Comparison of ENCODE assay signal across 25 cellular contexts in the genomic region with DNA sequence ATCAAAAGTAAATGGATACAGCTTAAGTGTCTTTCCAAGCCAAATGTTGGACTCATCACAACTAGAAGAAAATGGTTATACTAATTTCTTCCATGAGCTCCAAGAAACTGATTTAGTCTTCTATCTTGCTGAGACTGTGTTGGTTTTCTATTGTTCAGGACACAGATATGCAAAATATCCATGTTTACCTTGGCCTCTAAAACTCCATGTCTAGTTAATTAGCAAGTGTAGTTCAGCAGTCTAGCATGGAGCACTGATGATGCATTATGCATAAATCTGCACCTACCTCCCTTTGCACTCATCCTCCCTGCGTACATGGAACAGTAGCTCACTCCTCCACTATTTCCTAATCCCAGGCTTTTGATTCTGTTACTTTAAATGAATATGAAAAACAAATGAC.
DNase-seq lines count a peak whose midpoint lies in the region; ATAC-seq and TF ChIP-seq lines count a peak whose summit lies in the region.
"Had no signal": no experiment of that assay in that cellular context is flagged by ENCODE, and none has a peak within 500 bp of the region (broad histone marks: within the 10 kb centered on the region; RNA-seq: fewer than 3 reads in every experiment).

No MANE protein-coding gene starts in this region.

- H3K4me1 ChIP-seq in MM.1S (ENCODE audit: low read length): no peaks in the 10 kb centered on the region
- H3K4me1 ChIP-seq: adrenal gland, spleen, tibial artery had no signal

- peak; percentile 63 for DNase-seq in A172 (ENCODE audit: low spot score)
- peak; percentile 66 for DNase-seq in GM04503 (ENCODE audit: low read depth)
- peak; percentile 78 for DNase-seq in amniotic epithelial cell (ENCODE audit: low read depth)
- DNase-seq in fibroblast of villous mesenchyme (ENCODE audit: low read depth): peak; percentile 86
- DNase-seq in T-helper 2 cell treated with Interferon-gamma antibody and Interleukin-4, amounts not matched to agents 5 μg/mL and 100 μg/mL, for 36 hours (ENCODE audit: low spot score): no peak
- DNase-seq in MM.1S: no peak
- no peak for DNase-seq in activated CD4-positive, alpha-beta memory T cell treated with anti-CD3 and anti-CD28 coated beads for 36 hours
- DNase-seq: activated effector memory CD4-positive, alpha-beta T cell treated with Interleukin-2 at 50 U/mL for 16 hours; adrenal gland; caudate nucleus; dermis blood vessel endothelial cell; H7; NCI-H2171; NCI-H524 treated with DMSO at 0.1 percent for 48 hours; nucleus accumbens; SK-N-SH; spleen; stimulated activated CD4-positive, alpha-beta T cell treated with anti-CD3 and anti-CD28 coated beads, Interleukin-4, amount 100 ng/mL, for 24 hours; stimulated activated naive CD8-positive, alpha-beta T cell treated with anti-CD3 and anti-CD28 coated beads, Interleukin-15, Interleukin-2, amounts not matched to agents 100 U/mL and 50 U/mL, for 24 hours; T-helper 9 cell; tibial artery had no signal

- H3K9me2 ChIP-seq in MM.1S (replicated peaks; ENCODE audit: insufficient read depth, low read length): no peaks in the 10 kb centered on the region
- H3K9me2 ChIP-seq: SK-N-SH had no signal

- no peaks in the 10 kb centered on the region for H3K27me3 Mint-ChIP-seq in T-helper 2 cell treated with Interferon-gamma antibody and Interleukin-4, amounts not matched to agents 5 μg/mL and 100 μg/mL, for 36 hours (ENCODE audit: low read depth)
- H3K27me3 Mint-ChIP-seq in activated CD4-positive, alpha-beta memory T cell treated with anti-CD3 and anti-CD28 coated beads for 36 hours: no peaks in the 10 kb centered on the region
- H3K27me3 Mint-ChIP-seq: memory B cell had no signal

- H3K9ac ChIP-seq in MM.1S (ENCODE audit: low read length): no peak overlapping the region
- H3K9ac ChIP-seq: SK-N-SH had no signal

- CTCF ChIA-PET in activated CD4-positive, alpha-beta memory T cell treated with anti-CD3 and anti-CD28 coated beads for 36 hours (lab: Charles Lee): no interaction called here

- no peaks in the 10 kb centered on the region for H3F3A ChIP-seq in MM.1S (ENCODE audit: insufficient read depth, low read length)

- no peaks in the 10 kb centered on the region for H4K20me1 ChIP-seq in MM.1S (ENCODE audit: insufficient read depth, low read length)

- H3K4me3 Mint-ChIP-seq in T-helper 2 cell treated with Interferon-gamma antibody and Interleukin-4, amounts not matched to agents 5 μg/mL and 100 μg/mL, for 36 hours: no peak overlapping the region
- no peak overlapping the region for H3K4me3 Mint-ChIP-seq in activated CD4-positive, alpha-beta memory T cell treated with anti-CD3 and anti-CD28 coated beads for 36 hours
- H3K4me3 Mint-ChIP-seq: memory B cell had no signal

- POLR2A ChIA-PET in activated CD4-positive, alpha-beta memory T cell treated with anti-CD3 and anti-CD28 coated beads for 36 hours (lab: Charles Lee): no interaction called here

- H3K4me3 ChIP-seq in fibroblast of villous mesenchyme (ENCODE audit: low read depth, low read length) (no peak overlapping the region), MM.1S (ENCODE audit: low read length) (no peak overlapping the region)
- H3K4me3 ChIP-seq: adrenal gland, spleen, tibial artery had no signal

- H3K36me3 ChIP-seq in MM.1S (replicated peaks; ENCODE audit: insufficient read depth, low read length): no peaks in the 10 kb centered on the region
- H3K36me3 ChIP-seq: adrenal gland, spleen, tibial artery had no signal

- no peak overlapping the region for H3K27ac ChIP-seq in MM.1S (ENCODE audit: low read length)
- H3K27ac ChIP-seq: adrenal gland, C4-2B, epithelial cell of prostate, spleen, tibial artery had no signal

- H3K79me2 ChIP-seq in MM.1S (ENCODE audit: low read length): no peaks in the 10 kb centered on the region

- no peak for TF ChIP-seq CTCF in fibroblast of villous mesenchyme (IDR thresholded peaks at IDR 0.05; ENCODE audit: insufficient read depth, low read depth, low read length)
- no peak for TF ChIP-seq CTCF in MM.1S (IDR thresholded peaks at IDR 0.05; ENCODE audit: low read length)

- no peak overlapping the region for H3K27ac Mint-ChIP-seq in T-helper 2 cell treated with Interferon-gamma antibody and Interleukin-4, amounts not matched to agents 5 μg/mL and 100 μg/mL, for 36 hours
- no peak overlapping the region for H3K27ac Mint-ChIP-seq in activated CD4-positive, alpha-beta memory T cell treated with anti-CD3 and anti-CD28 coated beads for 36 hours
- H3K27ac Mint-ChIP-seq: memory B cell had no signal

- H3K9me3 Mint-ChIP-seq in T-helper 2 cell treated with Interferon-gamma antibody and Interleukin-4, amounts not matched to agents 5 μg/mL and 100 μg/mL, for 36 hours: no peaks in the 10 kb centered on the region
- H3K9me3 Mint-ChIP-seq in activated CD4-positive, alpha-beta memory T cell treated with anti-CD3 and anti-CD28 coated beads for 36 hours: no peaks in the 10 kb centered on the region
- H3K9me3 Mint-ChIP-seq: memory B cell had no signal

- no peak overlapping the region for H3K4me2 ChIP-seq in MM.1S (ENCODE audit: low read depth, low read length)
- H3K4me2 ChIP-seq: SK-N-SH had no signal

- no peaks in the 10 kb centered on the region for H3K4me1 Mint-ChIP-seq in T-helper 2 cell treated with Interferon-gamma antibody and Interleukin-4, amounts not matched to agents 5 μg/mL and 100 μg/mL, for 36 hours (ENCODE audit: low read depth)
- H3K4me1 Mint-ChIP-seq in activated CD4-positive, alpha-beta memory T cell treated with anti-CD3 and anti-CD28 coated beads for 36 hours (ENCODE audit: low read depth): no peaks in the 10 kb centered on the region
- H3K4me1 Mint-ChIP-seq: memory B cell had no signal

- H3K9me3 ChIP-seq in MM.1S (replicated peaks; ENCODE audit: insufficient read depth, low read length): no peaks in the 10 kb centered on the region
- H3K9me3 ChIP-seq: adrenal gland, SK-N-SH, spleen, tibial artery had no signal

- no peaks in the 10 kb centered on the region for H3K27me3 ChIP-seq in MM.1S (replicated peaks; ENCODE audit: insufficient read depth, low read length)
- H3K27me3 ChIP-seq: adrenal gland, spleen, tibial artery had no signal

- intact Hi-C loops in activated CD4-positive, alpha-beta memory T cell treated with anti-CD3 and anti-CD28 coated beads for 36 hours (cut with micrococcal nuclease): no loop called here

- ATAC-seq in HG03139 (IDR thresholded peaks at IDR 0.05; ENCODE audit: unreplicated experiment): no peak
- ATAC-seq: stimulated activated naive CD8-positive, alpha-beta T cell treated with anti-CD3 and anti-CD28 coated beads, Interleukin-15, Interleukin-2, amounts not matched to agents 100 U/mL and 50 U/mL, for 24 hours had no signal

- no peaks in the 10 kb centered on the region for H3K36me3 Mint-ChIP-seq in T-helper 2 cell treated with Interferon-gamma antibody and Interleukin-4, amounts not matched to agents 5 μg/mL and 100 μg/mL, for 36 hours (ENCODE audit: low read depth)
- no peaks in the 10 kb centered on the region for H3K36me3 Mint-ChIP-seq in activated CD4-positive, alpha-beta memory T cell treated with anti-CD3 and anti-CD28 coated beads for 36 hours
- H3K36me3 Mint-ChIP-seq: memory B cell had no signal

- no peak overlapping the region for H2AFZ ChIP-seq in MM.1S (ENCODE audit: low read length)

Comparison
In these comparisons a context has a peak if more than half of its experiments do, and no peak if none do; other contexts are left out.
1. DNase-seq: peak in A172 (single experiment), GM04503 (single experiment), amniotic epithelial cell (single experiment) and fibroblast of villous mesenchyme (single experiment); none in T-helper 2 cell treated with Interferon-gamma antibody and Interleukin-4, amounts not matched to agents 5 μg/mL and 100 μg/mL, for 36 hours (single experiment), MM.1S (single experiment) and activated CD4-positive, alpha-beta memory T cell treated with anti-CD3 and anti-CD28 coated beads for 36 hours (single experiment).